24 cellular contexts compared by ENCODE assay signal in genomic region chrX:9628779-9629493, GRCh38.
"Had no signal": no experiment of that assay in that cellular context is flagged by ENCODE, and none has a peak within 500 bp of the region (broad histone marks: within the 10 kb centered on the region; RNA-seq: fewer than 3 reads in every experiment).

No MANE protein-coding gene starts in this region.

- H3K4me3 ChIP-seq: left lung, ovary, stomach, suprapubic skin, vagina had no signal

- H3K27me3 Mint-ChIP-seq: dendritic cell treated with granulocyte-macrophage colony-stimulating factor and Interleukin-4, amounts not matched to agents 40 ng/mL and 50 ng/mL, for 4 days; stimulated activated memory B cell treated with anti-CD40 and anti-IgM and Interleukin-4, amounts not matched to agents 10 μg/mL and 1 μg/mL and 100 μg/mL, for 72 hours; T-helper 17 cell; type B pancreatic cell had no signal

- H3K9me3 Mint-ChIP-seq: dendritic cell treated with granulocyte-macrophage colony-stimulating factor and Interleukin-4, amounts not matched to agents 40 ng/mL and 50 ng/mL, for 4 days; stimulated activated memory B cell treated with anti-CD40 and anti-IgM and Interleukin-4, amounts not matched to agents 10 μg/mL and 1 μg/mL and 100 μg/mL, for 72 hours; type B pancreatic cell had no signal

- DNase-seq: activated CD4-positive, alpha-beta T cell treated with anti-CD3 and anti-CD28 coated beads for 4 hours; activated CD4-positive, alpha-beta T cell treated with anti-CD3 and anti-CD28 coated beads, Interleukin-2, amount 50 U/mL, for 48 hours; activated CD4-positive, CD25-positive, alpha-beta regulatory T cell; activated CD8-positive, alpha-beta memory T cell treated with anti-CD3 and anti-CD28 coated beads, Interleukin-2, amount 50 U/mL, for 48 hours; activated naive CD4-positive, alpha-beta T cell treated with Interleukin-2 at 50 U/mL for 16 hours; activated T-cell treated with anti-CD3 and anti-CD28 coated beads, Interleukin-2, amount 50 U/mL, for 48 hours; amygdala; cerebellar nuclear complex; effector CD4-positive, alpha-beta T cell; foreskin fibroblast; kidney; left lung; ovary; right cardiac atrium; stomach; T-helper 17 cell had no signal

- H3K9me3 ChIP-seq: left lung, neutrophil, ovary, stomach, suprapubic skin, vagina had no signal

- H3K4me1 ChIP-seq: left lung, suprapubic skin, vagina had no signal

- H3K4me3 Mint-ChIP-seq: dendritic cell treated with granulocyte-macrophage colony-stimulating factor and Interleukin-4, amounts not matched to agents 40 ng/mL and 50 ng/mL, for 4 days; nephron; stimulated activated memory B cell treated with anti-CD40 and anti-IgM and Interleukin-4, amounts not matched to agents 10 μg/mL and 1 μg/mL and 100 μg/mL, for 72 hours; T-helper 17 cell; type B pancreatic cell had no signal

- H3K36me3 Mint-ChIP-seq: type B pancreatic cell had no signal

- H3K27ac Mint-ChIP-seq: dendritic cell treated with granulocyte-macrophage colony-stimulating factor and Interleukin-4, amounts not matched to agents 40 ng/mL and 50 ng/mL, for 4 days; stimulated activated memory B cell treated with anti-CD40 and anti-IgM and Interleukin-4, amounts not matched to agents 10 μg/mL and 1 μg/mL and 100 μg/mL, for 72 hours; T-helper 17 cell; type B pancreatic cell had no signal

- ATAC-seq: left lung; right cardiac atrium; stimulated activated memory B cell treated with anti-CD40 and anti-IgM and Interleukin-4, amounts not matched to agents 10 μg/mL and 1 μg/mL and 100 μg/mL, for 72 hours; T-helper 17 cell had no signal

- H3K36me3 ChIP-seq: left lung, neutrophil, ovary, stomach, suprapubic skin, vagina had no signal

- FAIRE-seq: endometrium, kidney had no signal

- H3K27ac ChIP-seq: left lung, neutrophil, ovary, stomach, suprapubic skin, vagina had no signal

- H3K27me3 ChIP-seq: left lung, neutrophil, ovary, stomach, suprapubic skin, vagina had no signal
